20 cellular contexts compared by ENCODE assay signal in the genomic region with DNA sequence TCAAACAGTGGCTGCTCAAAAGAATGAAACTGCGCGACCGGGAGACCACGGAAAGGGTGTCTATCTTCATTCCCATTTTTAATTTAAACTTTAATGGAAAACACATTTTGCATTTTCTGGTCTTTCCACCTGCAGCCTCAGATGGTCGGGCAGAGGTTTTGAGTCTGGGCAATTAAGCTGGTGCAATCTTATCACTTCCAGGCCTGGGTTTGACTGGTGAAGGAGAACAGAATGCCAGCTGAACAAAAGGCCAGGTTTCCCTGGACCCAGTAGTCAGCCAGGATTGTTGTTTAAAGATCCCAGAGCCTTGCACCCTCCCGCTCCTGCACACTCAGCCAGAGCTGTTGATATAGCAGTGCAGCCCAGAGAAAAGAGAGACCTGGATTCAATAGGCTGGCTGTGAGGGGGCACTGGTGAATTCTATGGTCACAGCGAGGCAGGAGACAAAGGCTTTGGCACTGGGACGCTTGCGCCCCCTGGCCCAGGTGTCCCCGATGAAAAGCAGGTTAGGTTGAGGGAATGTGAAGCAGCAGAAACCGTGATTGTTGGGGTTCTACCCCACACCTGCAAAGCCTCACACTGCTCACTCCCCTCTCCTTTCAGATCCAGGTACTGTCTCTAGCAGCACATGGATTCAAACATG.
A peak's percentile ranks its signal among the peaks of the same experiment; 100 is the strongest.
DNase-seq lines count a peak whose midpoint lies in the region; ATAC-seq, FAIRE-seq and TF ChIP-seq lines count a peak whose summit lies in the region.
"Had no signal": no experiment of that assay in that cellular context is flagged by ENCODE, and none has a peak within 500 bp of the region (broad histone marks: within the 10 kb centered on the region; RNA-seq: fewer than 3 reads in every experiment).

No MANE protein-coding gene starts in this region.

- FAIRE-seq in frontal cortex (lab: Jason Lieb, UNC): no peak
- FAIRE-seq: GM12891 had no signal

- ATAC-seq in psoas muscle (no peak), HG03342 (IDR thresholded peaks at IDR 0.05; ENCODE audit: unreplicated experiment) (no peak)
- ATAC-seq: activated CD8-positive, alpha-beta T cell treated with anti-CD3 and anti-CD28 coated beads for 36 hours; PC-3; stimulated activated memory B cell treated with anti-CD40 and anti-IgM and Interleukin-4, amounts not matched to agents 10 μg/mL and 1 μg/mL and 100 μg/mL, for 72 hours had no signal

- peaks cover 7 to 16% (median 7%) of the 10 kb centered on the region in 3 donors for H3K27me3 Mint-ChIP-seq in immature natural killer cell (ENCODE audit: low read depth in 3 of 3)
- H3K27me3 Mint-ChIP-seq: activated CD8-positive, alpha-beta T cell treated with anti-CD3 and anti-CD28 coated beads for 36 hours; CD4-positive, alpha-beta memory T cell; stimulated activated memory B cell treated with anti-CD40 and anti-IgM and Interleukin-4, amounts not matched to agents 10 μg/mL and 1 μg/mL and 100 μg/mL, for 72 hours had no signal

- peak overlapping the region; percentile 30 to 96 (median 89) for H3K27ac Mint-ChIP-seq in immature natural killer cell
- H3K27ac Mint-ChIP-seq: activated CD8-positive, alpha-beta T cell treated with anti-CD3 and anti-CD28 coated beads for 36 hours; T-helper 2 cell treated with Interferon-gamma antibody and Interleukin-4, amounts not matched to agents 5 μg/mL and 100 μg/mL, for 36 hours had no signal

- intact Hi-C loops in psoas muscle (cut with DNase I): no loop called here

- H3K36me3 Mint-ChIP-seq in immature natural killer cell: peaks cover 52 to 71% (median 52%) of the 10 kb centered on the region in 3 donors

- TF ChIP-seq CTCF in WERI-Rb-1 (IDR thresholded peaks at IDR 0.05; ENCODE audit: low read depth, low read length) (peak; percentile 43), psoas muscle (IDR thresholded peaks at IDR 0.05) (no peak)

- H3K27me3 ChIP-seq in H7 (ENCODE audit: control insufficient read depth, insufficient read depth, low read length) (no peaks in the 10 kb centered on the region), WERI-Rb-1 (ENCODE audit: insufficient read depth, low read depth, severe bottlenecking) (peaks cover 19% of the 10 kb centered on the region), psoas muscle (ENCODE audit: insufficient read depth in 3 of 3, low read length in 2 of 3) (peaks cover 0 to 3% (median 0%) of the 10 kb centered on the region in 3 donors)
- H3K27me3 ChIP-seq: SJCRH30, thyroid gland had no signal

- peaks cover 91 to 100% of the 10 kb centered on the region in 2 donors for H3K4me1 Mint-ChIP-seq in immature natural killer cell

- H3K4me3 Mint-ChIP-seq in immature natural killer cell: peak overlapping the region in 1 of 5 donors; percentile 47
- H3K4me3 Mint-ChIP-seq: activated CD8-positive, alpha-beta T cell treated with anti-CD3 and anti-CD28 coated beads for 36 hours; CD4-positive, alpha-beta memory T cell; stimulated activated memory B cell treated with anti-CD40 and anti-IgM and Interleukin-4, amounts not matched to agents 10 μg/mL and 1 μg/mL and 100 μg/mL, for 72 hours; T-helper 2 cell treated with Interferon-gamma antibody and Interleukin-4, amounts not matched to agents 5 μg/mL and 100 μg/mL, for 36 hours had no signal

- H3K27ac ChIP-seq in WERI-Rb-1 (no peak overlapping the region), psoas muscle (no peak overlapping the region)
- H3K27ac ChIP-seq: thyroid gland had no signal

- H3K4me3 ChIP-seq in H7 (ENCODE audit: insufficient read depth, low read depth, low read length) (no peak overlapping the region), WERI-Rb-1 (ENCODE audit: low read depth, low read length) (no peak overlapping the region), psoas muscle (peak overlapping the region; percentile 9)
- H3K4me3 ChIP-seq: SJCRH30, thyroid gland had no signal

- H3K9me3 Mint-ChIP-seq in immature natural killer cell: no peaks in the 10 kb centered on the region
- H3K9me3 Mint-ChIP-seq: activated CD8-positive, alpha-beta T cell treated with anti-CD3 and anti-CD28 coated beads for 36 hours; stimulated activated memory B cell treated with anti-CD40 and anti-IgM and Interleukin-4, amounts not matched to agents 10 μg/mL and 1 μg/mL and 100 μg/mL, for 72 hours; T-helper 2 cell treated with Interferon-gamma antibody and Interleukin-4, amounts not matched to agents 5 μg/mL and 100 μg/mL, for 36 hours had no signal

- no peaks in the 10 kb centered on the region for H3K36me3 ChIP-seq in H7 (replicated peaks; ENCODE audit: control insufficient read depth, insufficient read depth, low read length)
- no peaks in the 10 kb centered on the region for H3K36me3 ChIP-seq in WERI-Rb-1
- H3K36me3 ChIP-seq in psoas muscle (ENCODE audit: insufficient read depth in 1 of 2, low read depth in 1 of 2): no peaks in the 10 kb centered on the region
- H3K36me3 ChIP-seq: SJCRH30, thyroid gland had no signal

- WGBS in psoas muscle, 3 donors: 74 to 81% (median 76%) methylated on average over 11 of the region's 11 CpGs

- no peaks in the 10 kb centered on the region for H3K4me1 ChIP-seq in psoas muscle

- H3K9me3 ChIP-seq in WERI-Rb-1 (ENCODE audit: severe bottlenecking): no peaks in the 10 kb centered on the region
- no peaks in the 10 kb centered on the region for H3K9me3 ChIP-seq in psoas muscle
- H3K9me3 ChIP-seq: SJCRH30, thyroid gland had no signal

- DNase-seq in H7 (peak; percentile 77), WERI-Rb-1 (peak; percentile 17), immature natural killer cell (no peak), psoas muscle (no peak), frontal cortex (ENCODE audit: low spot score in 2 of 2) (no peak), T-helper 1 cell (no peak)
- DNase-seq in central memory CD4-positive, alpha-beta T cell: no peak
- DNase-seq: activated CD8-positive, alpha-beta T cell treated with anti-CD3 and anti-CD28 coated beads for 36 hours; activated naive CD4-positive, alpha-beta T cell; CD4-positive, alpha-beta memory T cell; Karpas-422; NCI-H1930; NCI-H345; PC-3 had no signal

Comparison
In these comparisons a context has a peak if more than half of its experiments do, and no peak if none do; other contexts are left out.
1. DNase-seq: peak in H7 (single experiment) and WERI-Rb-1 (single experiment); none in immature natural killer cell (0 of 3), psoas muscle (0 of 2), central memory CD4-positive, alpha-beta T cell (single experiment), frontal cortex (0 of 2) and T-helper 1 cell (0 of 5).